8 cellular contexts compared by ENCODE assay signal in the genomic region with DNA sequence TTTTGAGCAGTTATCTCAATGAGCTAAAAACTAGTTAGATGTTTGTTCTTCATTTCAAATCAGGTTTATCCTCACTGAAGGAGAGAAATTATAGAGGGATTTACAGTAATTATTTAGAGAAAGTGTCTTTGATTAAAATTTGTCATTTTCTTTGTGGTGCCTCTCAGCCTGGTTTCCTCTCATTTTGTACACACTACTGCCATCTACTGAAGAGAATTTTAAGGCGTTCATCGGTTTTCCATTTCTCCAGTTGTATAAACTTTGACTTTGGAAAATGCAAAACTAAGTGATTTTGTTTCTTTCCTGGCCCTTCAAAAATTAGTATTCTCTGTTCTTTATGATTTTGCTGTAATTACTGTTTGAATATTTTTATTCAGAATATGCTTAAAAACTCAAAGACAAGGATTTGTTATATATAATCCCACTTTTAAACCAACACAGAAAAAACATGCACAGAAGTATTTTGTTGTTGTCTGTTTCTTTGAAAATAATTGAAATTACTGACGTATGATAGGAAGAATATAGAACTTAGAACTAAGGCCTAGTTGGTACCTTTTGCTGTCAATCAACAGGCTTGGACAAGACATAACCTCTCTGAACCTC. TPM values are rescaled to one million over a fixed set of nuclear protein-coding genes. Genes with fewer than 3 reads are reported as not detected.
DNase-seq lines count a peak whose midpoint lies in the region; ATAC-seq and TF ChIP-seq lines count a peak whose summit lies in the region.

No MANE protein-coding gene starts in this region.

- no peak overlapping the region for H3K4me3 Mint-ChIP-seq in natural killer cell
- no peak overlapping the region for H3K4me3 Mint-ChIP-seq in natural killer cell treated with Interleukin-12 subunit alpha and Interleukin-12 subunit beta and Interleukin-15 and Interleukin-18, amount 100 ng/mL, for 72 hours

- intact Hi-C loops in natural killer cell (cut with micrococcal nuclease) = loop anchor here (2.0 to 5.0 kb wide), 2 partner anchors 460 to 558 kb away; a partner anchor contains a TSS

- no peaks in the 10 kb centered on the region for H3K9me3 Mint-ChIP-seq in natural killer cell
- no peaks in the 10 kb centered on the region for H3K9me3 Mint-ChIP-seq in natural killer cell treated with Interleukin-12 subunit alpha and Interleukin-12 subunit beta and Interleukin-15 and Interleukin-18, amount 100 ng/mL, for 72 hours

- no peaks in the 10 kb centered on the region for H3K4me1 Mint-ChIP-seq in natural killer cell
- no peaks in the 10 kb centered on the region for H3K4me1 Mint-ChIP-seq in natural killer cell treated with Interleukin-12 subunit alpha and Interleukin-12 subunit beta and Interleukin-15 and Interleukin-18, amount 100 ng/mL, for 72 hours (ENCODE audit: low read depth in 2 of 2)

- no peaks in the 10 kb centered on the region for H3K36me3 Mint-ChIP-seq in natural killer cell
- no peaks in the 10 kb centered on the region for H3K36me3 Mint-ChIP-seq in natural killer cell treated with Interleukin-12 subunit alpha and Interleukin-12 subunit beta and Interleukin-15 and Interleukin-18, amount 100 ng/mL, for 72 hours

- peaks cover 3 to 16% of the 10 kb centered on the region in 2 donors for H3K27me3 Mint-ChIP-seq in natural killer cell (ENCODE audit: low read depth in 2 of 2)
- peaks cover 4 to 15% of the 10 kb centered on the region in 2 donors for H3K27me3 Mint-ChIP-seq in natural killer cell treated with Interleukin-12 subunit alpha and Interleukin-12 subunit beta and Interleukin-15 and Interleukin-18, amount 100 ng/mL, for 72 hours

- ATAC-seq in natural killer cell (no peak), esophagus mucosa (peak; percentile 47)
- no peak for ATAC-seq in natural killer cell treated with Interleukin-12 subunit alpha and Interleukin-12 subunit beta and Interleukin-15 and Interleukin-18, amount 100 ng/mL, for 72 hours

- H3K27ac Mint-ChIP-seq in natural killer cell = no peak overlapping the region
- no peak overlapping the region for H3K27ac Mint-ChIP-seq in natural killer cell treated with Interleukin-12 subunit alpha and Interleukin-12 subunit beta and Interleukin-15 and Interleukin-18, amount 100 ng/mL, for 72 hours

- TF ChIP-seq CTCF in natural killer cell (IDR thresholded peaks at IDR 0.05) = peak; percentile 21

- DNase-seq in natural killer cell (no peak), OCI-M2 (lab: John Stamatoyannopoulos, UW; ENCODE audit: unreplicated experiment) (peak; percentile 40), putamen (ENCODE audit: low spot score) (peak; percentile 16), nucleus accumbens (lab: John Stamatoyannopoulos, UW) (no peak)
- no peak for DNase-seq in natural killer cell treated with Interleukin-12 subunit alpha and Interleukin-12 subunit beta and Interleukin-15 and Interleukin-18, amount 100 ng/mL, for 72 hours (ENCODE audit: low spot score)
- no peak for DNase-seq in activated naive CD4-positive, alpha-beta T cell treated with Interleukin-2 at 50 U/mL for 16 hours
- no peak for DNase-seq in activated CD4-positive, alpha-beta T cell treated with anti-CD3 and anti-CD28 coated beads for 1 hour

RNA-seq across cellular contexts. Expression of a gene that starts 34.4 kb away (rescaled TPM):
- 1 to 10 TPM in 2 of 3 donors, not detected in 1; 1.1 to 1.2 TPM for total RNA-seq in natural killer cell
- 1 to 10 TPM; 4.6 to 8.8 TPM for total RNA-seq in natural killer cell treated with Interleukin-12 subunit alpha and Interleukin-12 subunit beta and Interleukin-15 and Interleukin-18, amount 100 ng/mL, for 72 hours
- 51.0 TPM for total RNA-seq in esophagus mucosa

Comparison
In these comparisons a context has a peak if more than half of its experiments do, and no peak if none do; other contexts are left out.
1. DNase-seq: peak in OCI-M2 (single experiment) and putamen (single experiment); none in natural killer cell (single experiment), natural killer cell treated with Interleukin-12 subunit alpha and Interleukin-12 subunit beta and Interleukin-15 and Interleukin-18, amount 100 ng/mL, for 72 hours (single experiment), nucleus accumbens (0 of 56), activated naive CD4-positive, alpha-beta T cell treated with Interleukin-2 at 50 U/mL for 16 hours (single experiment) and activated CD4-positive, alpha-beta T cell treated with anti-CD3 and anti-CD28 coated beads for 1 hour (single experiment).